9 cellular contexts compared by ENCODE assay signal in the genomic region with DNA sequence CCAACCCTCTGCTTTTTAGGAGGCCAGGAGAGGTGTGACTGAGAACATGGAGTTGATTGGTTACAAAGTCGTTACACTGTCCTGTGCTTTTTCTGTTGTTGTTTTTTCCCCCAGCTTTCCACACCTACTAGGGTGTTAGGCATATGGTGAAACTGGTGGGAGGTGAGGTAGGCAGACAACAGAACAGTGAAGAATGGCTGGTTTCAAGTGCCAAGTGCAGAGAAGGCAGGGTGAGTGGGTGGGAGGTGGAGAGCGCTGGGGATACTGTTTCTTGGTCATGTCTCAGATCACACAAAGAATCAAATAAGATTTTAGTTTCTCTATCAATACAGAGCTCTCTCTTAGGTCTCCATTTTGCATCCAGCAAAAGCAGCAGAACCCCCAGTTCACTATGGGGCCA. TPM values are rescaled to one million over a fixed set of nuclear protein-coding genes. Genes with fewer than 3 reads are reported as not detected.
DNase-seq lines count a peak whose midpoint lies in the region; ATAC-seq and TF ChIP-seq lines count a peak whose summit lies in the region.
"Had no signal": no experiment of that assay in that cellular context is flagged by ENCODE, and none has a peak within 500 bp of the region (broad histone marks: within the 10 kb centered on the region; RNA-seq: fewer than 3 reads in every experiment).

No MANE protein-coding gene starts in this region.

- intact Hi-C loops in breast epithelium (cut with DNase I; ENCODE audit: low total_unique reads), result no loop called here

- H3K27me3 ChIP-seq in breast epithelium (no peaks in the 10 kb centered on the region), neutrophil (no peaks in the 10 kb centered on the region), tibial nerve (no peaks in the 10 kb centered on the region)

- no peak overlapping the region for H3K4me3 ChIP-seq in breast epithelium
- no peak overlapping the region for H3K4me3 ChIP-seq in neutrophil (ENCODE audit: low read depth in 1 of 2, low read length in 1 of 2)
- peak overlapping the region in 1 of 4 donors; percentile 82 for H3K4me3 ChIP-seq in tibial nerve
- H3K4me3 ChIP-seq: PC-9 had no signal

- TF ChIP-seq CTCF in breast epithelium (IDR thresholded peaks at IDR 0.05), result no peak
- no peak for TF ChIP-seq CTCF in neutrophil (IDR thresholded peaks at IDR 0.05)
- TF ChIP-seq CTCF in tibial nerve (IDR thresholded peaks at IDR 0.05), result no peak

- H3K4me1 ChIP-seq in breast epithelium (peaks cover 11 to 16% of the 10 kb centered on the region in 2 donors), neutrophil (ENCODE audit: control insufficient read depth in 1 of 2, insufficient read depth in 1 of 2, low read depth in 1 of 2, low read length in 1 of 2) (peaks cover 22 to 30% of the 10 kb centered on the region in 2 experiments), tibial nerve (peaks cover 0 to 44% (median 30%) of the 10 kb centered on the region in 4 donors)

- no peak for TF ChIP-seq POLR2A in breast epithelium (IDR thresholded peaks at IDR 0.05)
- TF ChIP-seq POLR2A in tibial nerve (IDR thresholded peaks at IDR 0.05), result no peak

- 29 to 38% methylated on average over 2 of the region's 2 CpGs for WGBS in tibial nerve, 2 donors

- H3K36me3 ChIP-seq in breast epithelium (no peaks in the 10 kb centered on the region), neutrophil (no peaks in the 10 kb centered on the region), tibial nerve (no peaks in the 10 kb centered on the region)

- no peak for ATAC-seq in HG03139 (IDR thresholded peaks at IDR 0.05; ENCODE audit: unreplicated experiment)
- ATAC-seq in HG03457 (IDR thresholded peaks at IDR 0.05; ENCODE audit: unreplicated experiment), result no peak

- H3K27ac ChIP-seq in breast epithelium (peak overlapping the region; percentile 90 to 98), neutrophil (peak overlapping the region; percentile 25), tibial nerve (peak overlapping the region; percentile 92 to 97 (median 94))
- H3K27ac ChIP-seq: PC-9 had no signal

- DNase-seq in activated T-cell treated with anti-CD3 and anti-CD28 coated beads for 48 hours (ENCODE audit: low read depth) (peak; percentile 21), activated T-cell treated with anti-CD3 and anti-CD28 coated beads for 4 hours (no peak), breast epithelium (ENCODE audit: low spot score in 2 of 2) (no peak), tibial nerve (ENCODE audit: low spot score in 2 of 2) (no peak), ureter (ENCODE audit: low spot score) (no peak)
- DNase-seq: PC-9 had no signal

- H3K9me3 ChIP-seq in breast epithelium (no peaks in the 10 kb centered on the region), neutrophil (no peaks in the 10 kb centered on the region), tibial nerve (no peaks in the 10 kb centered on the region)

- TF ChIP-seq EP300 in tibial nerve (IDR thresholded peaks at IDR 0.05), result no peak

RNA-seq across cellular contexts. Expression of gene SPTAN1, which starts 2.2 kb away (rescaled TPM):
- total RNA-seq in breast epithelium (100 to 1,000 TPM; 217 to 264 (median 254) TPM), tibial nerve (100 to 1,000 TPM; 491 to 540 (median 508) TPM), ureter (398 TPM)

RNA-seq across cellular contexts. Expression of gene GLE1, which starts 45.7 kb away (rescaled TPM):
- 10 to 100 TPM; 22.9 to 31.9 (median 26.7) TPM for total RNA-seq in breast epithelium
- 10 to 100 TPM; 24.5 to 30.4 (median 28.8) TPM for total RNA-seq in tibial nerve
- 19.8 TPM for total RNA-seq in ureter

Comparison
In these comparisons a context has a peak if more than half of its experiments do, and no peak if none do; other contexts are left out.
1. H3K27ac ChIP-seq: peak in every context shown above with its lines; median percentile 94 in breast epithelium; 94 in tibial nerve; 25 in neutrophil.